ENCODE assay signal across 25 cellular contexts in the genomic region with DNA sequence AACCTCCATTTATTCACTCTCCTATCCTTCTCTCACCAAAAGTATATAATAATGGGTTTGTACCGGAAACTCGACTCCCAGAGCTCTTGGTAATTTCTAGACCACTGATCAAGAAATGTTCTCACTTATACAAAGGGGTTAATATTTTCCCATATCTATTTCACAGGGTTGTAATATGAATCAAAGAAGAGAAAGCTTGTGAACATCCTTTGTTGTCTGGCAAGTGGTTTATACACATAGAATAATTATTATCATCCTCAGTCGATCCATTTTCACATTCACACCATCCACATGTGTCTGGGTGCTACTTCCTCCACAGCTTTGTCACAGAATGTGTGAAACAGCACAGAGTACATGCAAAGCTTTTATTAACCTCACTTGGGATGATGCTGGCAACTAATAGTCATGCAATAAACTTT. TPM values are rescaled to one million over a fixed set of nuclear protein-coding genes. Genes with fewer than 3 reads are reported as not detected.
A peak's percentile ranks its signal among the peaks of the same experiment; 100 is the strongest.
DNase-seq lines count a peak whose midpoint lies in the region; ATAC-seq and FAIRE-seq lines count a peak whose summit lies in the region.
"Had no signal": no experiment of that assay in that cellular context is flagged by ENCODE, and none has a peak within 500 bp of the region (broad histone marks: within the 10 kb centered on the region; RNA-seq: fewer than 3 reads in every experiment).

No MANE protein-coding gene starts in this region.

- intact Hi-C loops in naive thymus-derived CD4-positive, alpha-beta T cell (cut with micrococcal nuclease), result no loop called here

- no peaks in the 10 kb centered on the region for H3K9me3 ChIP-seq in T-helper 17 cell (ENCODE audit: control insufficient read depth, low read length, poor library complexity, severe bottlenecking)
- H3K9me3 ChIP-seq in naive thymus-derived CD4-positive, alpha-beta T cell (ENCODE audit: control insufficient read depth in 2 of 3, low read length in 3 of 3), result no peaks in the 10 kb centered on the region
- H3K9me3 ChIP-seq: MG63, SJCRH30 had no signal

- H3K27me3 ChIP-seq in naive thymus-derived CD4-positive, alpha-beta T cell (ENCODE audit: control insufficient read depth in 2 of 2, insufficient read depth in 2 of 2, low read length in 2 of 2), result no peaks in the 10 kb centered on the region
- H3K27me3 ChIP-seq: MG63, SJCRH30 had no signal

- no peak overlapping the region for H3K27ac Mint-ChIP-seq in stimulated activated naive CD8-positive, alpha-beta T cell treated with anti-CD3 and anti-CD28 coated beads, Interleukin-15, amount 100 ng/mL, for 72 hours
- peak overlapping the region; percentile 66 for H3K27ac Mint-ChIP-seq in T-helper 17 cell
- H3K27ac Mint-ChIP-seq in naive thymus-derived CD4-positive, alpha-beta T cell, result no peak overlapping the region
- H3K27ac Mint-ChIP-seq: B cell, CD14-positive monocyte had no signal

- H3K4me1 ChIP-seq in naive thymus-derived CD4-positive, alpha-beta T cell (ENCODE audit: control insufficient read depth in 2 of 2, insufficient read depth in 2 of 2, low read length in 2 of 2), result peaks cover 12 to 15% of the 10 kb centered on the region in 2 donors
- H3K4me1 ChIP-seq: SJCRH30 had no signal

- H3K27me3 Mint-ChIP-seq in stimulated activated naive CD8-positive, alpha-beta T cell treated with anti-CD3 and anti-CD28 coated beads, Interleukin-15, amount 100 ng/mL, for 72 hours, result no peaks in the 10 kb centered on the region
- no peaks in the 10 kb centered on the region for H3K27me3 Mint-ChIP-seq in T-helper 17 cell
- peaks cover 0 to 8% (median 0%) of the 10 kb centered on the region in 5 donors for H3K27me3 Mint-ChIP-seq in naive thymus-derived CD4-positive, alpha-beta T cell

- peaks cover 25% of the 10 kb centered on the region for H3K4me1 Mint-ChIP-seq in stimulated activated naive CD8-positive, alpha-beta T cell treated with anti-CD3 and anti-CD28 coated beads, Interleukin-15, amount 100 ng/mL, for 72 hours
- H3K4me1 Mint-ChIP-seq in T-helper 17 cell, result peaks cover 27% of the 10 kb centered on the region
- H3K4me1 Mint-ChIP-seq in naive thymus-derived CD4-positive, alpha-beta T cell, result peaks cover 21 to 42% (median 24%) of the 10 kb centered on the region in 7 donors

- H3K36me3 ChIP-seq in naive thymus-derived CD4-positive, alpha-beta T cell (ENCODE audit: control insufficient read depth in 2 of 3, insufficient read depth in 3 of 3, low read length in 3 of 3), result no peaks in the 10 kb centered on the region
- H3K36me3 ChIP-seq: MG63, SJCRH30 had no signal

- no peaks in the 10 kb centered on the region for H3K9me3 Mint-ChIP-seq in stimulated activated naive CD8-positive, alpha-beta T cell treated with anti-CD3 and anti-CD28 coated beads, Interleukin-15, amount 100 ng/mL, for 72 hours
- H3K9me3 Mint-ChIP-seq in naive thymus-derived CD4-positive, alpha-beta T cell, result peaks cover 0 to 10% (median 0%) of the 10 kb centered on the region in 11 donors
- H3K9me3 Mint-ChIP-seq: CD14-positive monocyte had no signal

- no peak overlapping the region for H3K4me3 ChIP-seq in naive thymus-derived CD4-positive, alpha-beta T cell (ENCODE audit: low read length)
- H3K4me3 ChIP-seq: K562, MG63, SJCRH30 had no signal

- no peak for FAIRE-seq in HTR-8/SVneo (lab: Jason Lieb, UNC)
- FAIRE-seq: A204.1, GM18507, H1, HepG2, K562, RCC 7860 had no signal

- ATAC-seq in stimulated activated naive CD8-positive, alpha-beta T cell treated with anti-CD3 and anti-CD28 coated beads, Interleukin-15, Interleukin-2, amounts not matched to agents 100 U/mL and 50 U/mL, for 24 hours, result peak; percentile 36
- ATAC-seq in stimulated activated naive CD8-positive, alpha-beta T cell treated with anti-CD3 and anti-CD28 coated beads, Interleukin-15, amount 100 ng/mL, for 72 hours, result no peak
- no peak for ATAC-seq in T-helper 17 cell
- ATAC-seq in naive thymus-derived CD4-positive, alpha-beta T cell, result peak; percentile 69
- ATAC-seq in HG03460 (IDR thresholded peaks at IDR 0.05; ENCODE audit: unreplicated experiment), result no peak
- no peak for ATAC-seq in HG02970 (IDR thresholded peaks at IDR 0.05; ENCODE audit: low FRiP score, unreplicated experiment)
- ATAC-seq: HepG2, K562 had no signal

- POLR2A ChIA-PET in naive thymus-derived CD4-positive, alpha-beta T cell (lab: Charles Lee), result no interaction called here

- H3K36me3 Mint-ChIP-seq in T-helper 17 cell (ENCODE audit: low read depth), result no peaks in the 10 kb centered on the region
- H3K36me3 Mint-ChIP-seq in naive thymus-derived CD4-positive, alpha-beta T cell, result peaks cover 0 to 1% (median 0%) of the 10 kb centered on the region in 5 donors
- H3K36me3 Mint-ChIP-seq: CD14-positive monocyte had no signal

- H3K4me3 Mint-ChIP-seq in stimulated activated naive CD8-positive, alpha-beta T cell treated with anti-CD3 and anti-CD28 coated beads, Interleukin-15, amount 100 ng/mL, for 72 hours, result no peak overlapping the region
- H3K4me3 Mint-ChIP-seq in T-helper 17 cell, result no peak overlapping the region
- no peak overlapping the region for H3K4me3 Mint-ChIP-seq in naive thymus-derived CD4-positive, alpha-beta T cell
- H3K4me3 Mint-ChIP-seq: B cell, CD14-positive monocyte had no signal

- no peak for DNase-seq in stimulated activated naive CD8-positive, alpha-beta T cell treated with anti-CD3 and anti-CD28 coated beads, Interleukin-15, Interleukin-2, amounts not matched to agents 100 U/mL and 50 U/mL, for 24 hours
- no peak for DNase-seq in stimulated activated naive CD8-positive, alpha-beta T cell treated with anti-CD3 and anti-CD28 coated beads, Interleukin-15, amount 100 ng/mL, for 72 hours
- no peak for DNase-seq in T-helper 17 cell
- DNase-seq in naive thymus-derived CD4-positive, alpha-beta T cell, result no peak
- no peak for DNase-seq in HTR-8/SVneo (ENCODE audit: insufficient read length, low spot score)
- DNase-seq: EL, GF-D8, MG63, NCI-H1694 treated with DMSO at 0.1 percent for 48 hours, NCI-H2081 treated with DMSO at 0.1 percent for 48 hours, NCI-H2171 treated with DMSO at 0.1 percent for 48 hours, NCI-H446, NCI-H526, OCI-M1, SJCRH30 had no signal

- H3K27ac ChIP-seq in naive thymus-derived CD4-positive, alpha-beta T cell (ENCODE audit: low read depth, low read length), result no peak overlapping the region
- H3K27ac ChIP-seq: SJCRH30 had no signal

- CTCF ChIA-PET in naive thymus-derived CD4-positive, alpha-beta T cell (lab: Charles Lee), result interaction anchor here (0.5 kb wide), 1 partner anchor 276 kb away, joined by 3 read pairs; no protein-coding TSS in a partner anchor

RNA-seq across cellular contexts. Expression of gene STT3B, which starts 29.9 kb away (rescaled TPM):
- 100 to 1,000 TPM; 125 to 151 TPM for total RNA-seq in T-helper 17 cell
- total RNA-seq in naive thymus-derived CD4-positive, alpha-beta T cell, result 100 to 1,000 TPM; 115 to 149 (median 131) TPM
- polyA plus RNA-seq in naive thymus-derived CD4-positive, alpha-beta T cell, result 100 to 1,000 TPM; 109 to 140 TPM

Comparison
In these comparisons a context has a peak if more than half of its experiments do, and no peak if none do; other contexts are left out.
1. ATAC-seq: peak in stimulated activated naive CD8-positive, alpha-beta T cell treated with anti-CD3 and anti-CD28 coated beads, Interleukin-15, Interleukin-2, amounts not matched to agents 100 U/mL and 50 U/mL, for 24 hours (single experiment) and naive thymus-derived CD4-positive, alpha-beta T cell (single experiment); none in stimulated activated naive CD8-positive, alpha-beta T cell treated with anti-CD3 and anti-CD28 coated beads, Interleukin-15, amount 100 ng/mL, for 72 hours (single experiment), T-helper 17 cell (single experiment), HG03460 (single experiment) and HG02970 (single experiment).